In genomic region chr3:127823590-127823857, GRCh38 we compare ENCODE assay signal across 9 cellular contexts. TPM values are rescaled to one million over a fixed set of nuclear protein-coding genes. Genes with fewer than 3 reads are reported as not detected.
A peak's percentile ranks its signal among the peaks of the same experiment; 100 is the strongest.
DNase-seq lines count a peak whose midpoint lies in the region; ATAC-seq and TF ChIP-seq lines count a peak whose summit lies in the region.
"Had no signal": no experiment of that assay in that cellular context is flagged by ENCODE, and none has a peak within 500 bp of the region (broad histone marks: within the 10 kb centered on the region; RNA-seq: fewer than 3 reads in every experiment).

No MANE protein-coding gene starts in this region.

- TF ChIP-seq CTCF in VCaP (conservative IDR thresholded peaks at IDR 0.05) (no peak), foreskin fibroblast (IDR thresholded peaks at IDR 0.05; ENCODE audit: low read depth, low read length) (no peak), smooth muscle cell (IDR thresholded peaks at IDR 0.05; ENCODE audit: borderline replicate concordance, insufficient read depth, poor library complexity, severe bottlenecking) (no peak)

- H3K4me2 ChIP-seq in smooth muscle cell: peak overlapping the region; percentile 100

- peaks cover 4% of the 10 kb centered on the region for H3F3A ChIP-seq in smooth muscle cell (ENCODE audit: low read depth)

- H3K4me3 ChIP-seq in foreskin fibroblast (ENCODE audit: low read depth in 1 of 2, low read length in 2 of 2) (peak overlapping the region; percentile 40 to 61), smooth muscle cell (peak overlapping the region; percentile 88)

- 96% methylated on average over 3 of the region's 3 CpGs for WGBS in smooth muscle cell (ENCODE audit: low lambda C conversion rate)

- intact Hi-C loops in sciatic nerve (cut with DNase I): no loop called here

- H3K36me3 ChIP-seq in smooth muscle cell (ENCODE audit: low read depth): no peaks in the 10 kb centered on the region

- DNase-seq in foreskin fibroblast (no peak), smooth muscle cell (lab: John Stamatoyannopoulos, UW; ENCODE audit: unreplicated experiment) (no peak), HuH-7.5 (ENCODE audit: low spot score) (no peak), sciatic nerve (ENCODE audit: low spot score) (no peak)
- no peak for DNase-seq in stimulated activated CD4-positive, alpha-beta T cell treated with anti-CD3 and anti-CD28 coated beads, Interleukin-4, amount 100 ng/mL, for 4 hours
- DNase-seq: NCI-H1092 treated with DMSO at 0.1 percent for 48 hours had no signal

- H2AFZ ChIP-seq in smooth muscle cell (ENCODE audit: low read depth): no peak overlapping the region

- peaks cover 6% of the 10 kb centered on the region for H3K4me1 ChIP-seq in smooth muscle cell (ENCODE audit: low read depth)

- H3K9ac ChIP-seq in smooth muscle cell (ENCODE audit: low read depth): no peak overlapping the region

- H3K79me2 ChIP-seq in smooth muscle cell (ENCODE audit: low read depth): no peaks in the 10 kb centered on the region

- no peaks in the 10 kb centered on the region for H3K9me3 ChIP-seq in smooth muscle cell (replicated peaks; ENCODE audit: low read depth)

- ATAC-seq in GM21528 (IDR thresholded peaks at IDR 0.05; ENCODE audit: low FRiP score, unreplicated experiment) (peak; percentile 18), sciatic nerve (no peak), GM18873 (IDR thresholded peaks at IDR 0.05; ENCODE audit: low FRiP score, unreplicated experiment) (no peak)

- H3K27ac ChIP-seq in VCaP (peak overlapping the region; percentile 94), smooth muscle cell (ENCODE audit: low read depth) (no peak overlapping the region)

- no peaks in the 10 kb centered on the region for H4K20me1 ChIP-seq in smooth muscle cell (ENCODE audit: low read depth)

- H3K27me3 ChIP-seq in smooth muscle cell (ENCODE audit: low read depth): no peaks in the 10 kb centered on the region

RNA-seq across cellular contexts. Expression of gene MGLL, which starts 1.2 kb away (rescaled TPM):
- total RNA-seq in smooth muscle cell (4.4 and 13.6 TPM in 2 replicates), sciatic nerve (178 TPM)
- polyA plus RNA-seq in smooth muscle cell: 22.5 and 37.3 TPM in 2 replicates

Comparison
In these comparisons a context has a peak if more than half of its experiments do, and no peak if none do; other contexts are left out.
1. RNA of gene MGLL, which starts 1.2 kb away (total RNA-seq): 178 TPM in sciatic nerve (single experiment); 4.4 to 13.6 TPM in smooth muscle cell; every median in the first group is over 10 times any median in the second.